15 cellular contexts compared by ENCODE assay signal in genomic region chr9:134028575-134029247, GRCh38.
"Had no signal": no experiment of that assay in that cellular context is flagged by ENCODE, and none has a peak within 500 bp of the region (broad histone marks: within the 10 kb centered on the region; RNA-seq: fewer than 3 reads in every experiment).

No MANE protein-coding gene starts in this region.

- H3K4me3 ChIP-seq: esophagus squamous epithelium, heart left ventricle, SK-N-MC, suprapubic skin, upper lobe of left lung had no signal

- ATAC-seq: heart left ventricle, left ventricle myocardium superior, right cardiac atrium had no signal

- H3K9me3 ChIP-seq: esophagus squamous epithelium, heart left ventricle, suprapubic skin, upper lobe of left lung had no signal

- H3K27me3 Mint-ChIP-seq: activated B cell treated with CpG ODN at 0.5 μM for 24 hours; activated CD4-positive, alpha-beta T cell treated with anti-CD3 and anti-CD28 coated beads, Interleukin-2, amount 10 ng/mL, durations not matched to agents 7 days and 5 days had no signal

- H3K27ac Mint-ChIP-seq: activated B cell treated with CpG ODN at 0.5 μM for 24 hours; activated CD4-positive, alpha-beta T cell treated with anti-CD3 and anti-CD28 coated beads, Interleukin-2, amount 10 ng/mL, durations not matched to agents 7 days and 5 days; activated naive CD4-positive, alpha-beta T cell treated with anti-CD3 and anti-CD28 coated beads for 36 hours had no signal

- H3K27ac ChIP-seq: esophagus squamous epithelium, heart left ventricle, SK-N-MC, suprapubic skin, upper lobe of left lung had no signal

- H3K27me3 ChIP-seq: esophagus squamous epithelium, heart left ventricle, suprapubic skin, upper lobe of left lung had no signal

- H3K4me3 Mint-ChIP-seq: activated naive CD4-positive, alpha-beta T cell treated with anti-CD3 and anti-CD28 coated beads for 36 hours had no signal

- H3K9me3 Mint-ChIP-seq: activated B cell treated with CpG ODN at 0.5 μM for 24 hours; activated CD4-positive, alpha-beta T cell treated with anti-CD3 and anti-CD28 coated beads, Interleukin-2, amount 10 ng/mL, durations not matched to agents 7 days and 5 days; activated naive CD4-positive, alpha-beta T cell treated with anti-CD3 and anti-CD28 coated beads for 36 hours had no signal

- DNase-seq: activated B cell treated with CpG ODN at 0.5 μM for 24 hours; activated CD4-positive, alpha-beta T cell treated with anti-CD3 and anti-CD28 coated beads, Interleukin-2, amount 10 ng/mL, durations not matched to agents 7 days and 5 days; activated CD8-positive, alpha-beta memory T cell treated with anti-CD3 and anti-CD28 coated beads for 24 hours; activated naive CD4-positive, alpha-beta T cell treated with anti-CD3 and anti-CD28 coated beads for 36 hours; dermis blood vessel endothelial cell; esophagus squamous epithelium; foreskin fibroblast; heart left ventricle; left ventricle myocardium superior; right cardiac atrium; stimulated activated CD4-positive, alpha-beta T cell treated with anti-CD3 and anti-CD28 coated beads, Interleukin-2, amount 100 ng/mL, for 48 hours; stimulated activated naive CD4-positive, alpha-beta T cell treated with Interleukin-2 at 50 U/mL for 16 hours had no signal
